In the genomic region with DNA sequence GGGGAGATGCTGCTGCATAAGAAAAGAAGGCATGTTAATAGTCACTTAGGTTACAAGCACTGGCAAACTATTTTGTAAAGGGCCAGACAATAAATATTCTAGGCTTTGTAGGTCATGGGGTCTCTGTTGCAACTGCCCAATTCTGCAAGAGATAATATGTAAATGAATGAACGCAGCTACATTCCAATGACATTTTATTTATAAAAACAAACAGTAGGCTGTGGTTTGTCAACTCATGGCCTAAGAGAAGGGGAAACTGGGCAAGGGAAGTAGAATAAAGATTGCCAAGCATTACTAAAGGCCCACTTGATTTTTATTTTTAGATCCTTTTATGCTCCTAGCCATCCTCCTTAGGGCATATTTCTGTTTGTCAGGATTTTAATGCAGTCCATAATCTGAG, we compare ENCODE assay signal across 20 cellular contexts.
"Had no signal": no experiment of that assay in that cellular context is flagged by ENCODE, and none has a peak within 500 bp of the region (broad histone marks: within the 10 kb centered on the region; RNA-seq: fewer than 3 reads in every experiment).

No MANE protein-coding gene starts in this region.

- H3K36me3 Mint-ChIP-seq: activated CD8-positive, alpha-beta memory T cell treated with anti-CD3 and anti-CD28 coated beads, Interleukin-2, amount 10 ng/mL, durations not matched to agents 7 days and 5 days; activated naive CD4-positive, alpha-beta T cell treated with anti-CD3 and anti-CD28 coated beads, Interleukin-2, amount 50 U/mL, for 72 hours; immature natural killer cell; natural killer cell had no signal

- DNase-seq: activated CD4-positive, alpha-beta T cell treated with anti-CD3 and anti-CD28 coated beads, Interleukin-2, amount 10 ng/mL, durations not matched to agents 7 days and 5 days; activated CD8-positive, alpha-beta memory T cell treated with anti-CD3 and anti-CD28 coated beads, Interleukin-2, amount 10 ng/mL, durations not matched to agents 7 days and 5 days; activated CD8-positive, alpha-beta T cell treated with anti-CD3 and anti-CD28 coated beads for 36 hours; aorta; cortex of kidney; foreskin melanocyte; immature natural killer cell; mammary epithelial cell; midbrain; natural killer cell; stimulated activated CD4-positive, alpha-beta T cell treated with anti-CD3 and anti-CD28 coated beads, Interleukin-1b, Interleukin-23, amount 100 ng/mL, for 48 hours; uterus had no signal

- H3K4me2 ChIP-seq: hepatocyte had no signal

- H3K79me2 ChIP-seq: hepatocyte had no signal

- H3K27ac Mint-ChIP-seq: activated CD4-positive, alpha-beta T cell treated with anti-CD3 and anti-CD28 coated beads, Interleukin-2, amount 10 ng/mL, durations not matched to agents 7 days and 5 days; activated CD8-positive, alpha-beta memory T cell treated with anti-CD3 and anti-CD28 coated beads, Interleukin-2, amount 10 ng/mL, durations not matched to agents 7 days and 5 days; activated CD8-positive, alpha-beta T cell treated with anti-CD3 and anti-CD28 coated beads for 36 hours; activated naive CD4-positive, alpha-beta T cell treated with anti-CD3 and anti-CD28 coated beads, Interleukin-2, amount 50 U/mL, for 72 hours; activated T-helper 1 cell treated with anti-CD3 and anti-CD28 coated beads, Interleukin-12 subunit alpha, Interleukin-12 subunit beta, Interleukin-2, Interleukin-4 antibody, amounts not matched to agents 30 ng/mL and 10 ng/mL and 1 ng/mL, durations not matched to agents 14 hours and 24 hours and 36 hours; immature natural killer cell; natural killer cell; progenitor cell of endocrine pancreas; stimulated activated naive CD8-positive, alpha-beta T cell treated with anti-CD3 and anti-CD28 coated beads, Interleukin-15, Interleukin-2, amounts not matched to agents 100 ng/mL and 50 ng/mL, for 24 hours had no signal

- H3K4me3 ChIP-seq: breast epithelium, hepatocyte, suprapubic skin, uterus had no signal

- H3K27ac ChIP-seq: breast epithelium, hepatocyte, suprapubic skin, VCaP had no signal

- H3K4me1 ChIP-seq: breast epithelium, uterus had no signal

- H3K27me3 ChIP-seq: breast epithelium, hepatocyte, suprapubic skin, uterus had no signal

- H3K36me3 ChIP-seq: breast epithelium, suprapubic skin, uterus had no signal

- H3K9me3 ChIP-seq: breast epithelium, suprapubic skin, uterus had no signal

- H3K9me3 Mint-ChIP-seq: activated CD4-positive, alpha-beta T cell treated with anti-CD3 and anti-CD28 coated beads, Interleukin-2, amount 10 ng/mL, durations not matched to agents 7 days and 5 days; activated CD8-positive, alpha-beta T cell treated with anti-CD3 and anti-CD28 coated beads for 36 hours; activated T-helper 1 cell treated with anti-CD3 and anti-CD28 coated beads, Interleukin-12 subunit alpha, Interleukin-12 subunit beta, Interleukin-2, Interleukin-4 antibody, amounts not matched to agents 30 ng/mL and 10 ng/mL and 1 ng/mL, durations not matched to agents 14 hours and 24 hours and 36 hours; immature natural killer cell; natural killer cell had no signal

- H2AFZ ChIP-seq: hepatocyte had no signal

- H3K4me3 Mint-ChIP-seq: activated CD4-positive, alpha-beta T cell treated with anti-CD3 and anti-CD28 coated beads, Interleukin-2, amount 10 ng/mL, durations not matched to agents 7 days and 5 days; activated CD8-positive, alpha-beta memory T cell treated with anti-CD3 and anti-CD28 coated beads, Interleukin-2, amount 10 ng/mL, durations not matched to agents 7 days and 5 days; activated CD8-positive, alpha-beta T cell treated with anti-CD3 and anti-CD28 coated beads for 36 hours; activated T-helper 1 cell treated with anti-CD3 and anti-CD28 coated beads, Interleukin-12 subunit alpha, Interleukin-12 subunit beta, Interleukin-2, Interleukin-4 antibody, amounts not matched to agents 30 ng/mL and 10 ng/mL and 1 ng/mL, durations not matched to agents 14 hours and 24 hours and 36 hours; immature natural killer cell; natural killer cell; stimulated activated naive CD8-positive, alpha-beta T cell treated with anti-CD3 and anti-CD28 coated beads, Interleukin-15, Interleukin-2, amounts not matched to agents 100 ng/mL and 50 ng/mL, for 24 hours had no signal

- H3K4me1 Mint-ChIP-seq: activated CD4-positive, alpha-beta T cell treated with anti-CD3 and anti-CD28 coated beads, Interleukin-2, amount 10 ng/mL, durations not matched to agents 7 days and 5 days; activated CD8-positive, alpha-beta memory T cell treated with anti-CD3 and anti-CD28 coated beads, Interleukin-2, amount 10 ng/mL, durations not matched to agents 7 days and 5 days; immature natural killer cell; natural killer cell had no signal

- H3K27me3 Mint-ChIP-seq: activated CD8-positive, alpha-beta T cell treated with anti-CD3 and anti-CD28 coated beads for 36 hours; progenitor cell of endocrine pancreas; stimulated activated naive CD8-positive, alpha-beta T cell treated with anti-CD3 and anti-CD28 coated beads, Interleukin-15, Interleukin-2, amounts not matched to agents 100 ng/mL and 50 ng/mL, for 24 hours had no signal
